Comparison of ENCODE assay signal across 1 cellular context in the genomic region with DNA sequence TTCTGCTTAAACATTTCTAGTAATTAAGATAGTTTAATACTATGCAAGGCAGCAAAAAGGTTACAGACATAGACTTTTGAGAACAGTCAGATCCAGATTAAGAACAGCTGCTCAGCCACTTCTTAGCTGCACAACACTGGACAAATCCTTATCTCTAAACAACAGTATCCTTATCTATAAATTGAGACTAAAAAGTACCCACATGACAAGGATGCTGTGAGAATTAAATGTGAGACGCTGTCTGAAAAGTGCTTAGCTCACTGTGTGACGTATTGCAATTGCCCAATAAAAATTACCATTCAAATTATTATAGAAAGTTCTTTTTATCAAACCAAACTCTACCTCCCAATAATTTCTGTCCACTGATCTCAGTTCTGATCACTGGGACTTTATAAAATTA.
TF ChIP-seq lines count a peak whose summit lies in the region.

No MANE protein-coding gene starts in this region.

TF ChIP-seq in K562, 482 proteins besides CTCF, POLR2A, EP300 and RAD21 (continued from another document and continues in another):
- TF ChIP-seq, protein P1, sequence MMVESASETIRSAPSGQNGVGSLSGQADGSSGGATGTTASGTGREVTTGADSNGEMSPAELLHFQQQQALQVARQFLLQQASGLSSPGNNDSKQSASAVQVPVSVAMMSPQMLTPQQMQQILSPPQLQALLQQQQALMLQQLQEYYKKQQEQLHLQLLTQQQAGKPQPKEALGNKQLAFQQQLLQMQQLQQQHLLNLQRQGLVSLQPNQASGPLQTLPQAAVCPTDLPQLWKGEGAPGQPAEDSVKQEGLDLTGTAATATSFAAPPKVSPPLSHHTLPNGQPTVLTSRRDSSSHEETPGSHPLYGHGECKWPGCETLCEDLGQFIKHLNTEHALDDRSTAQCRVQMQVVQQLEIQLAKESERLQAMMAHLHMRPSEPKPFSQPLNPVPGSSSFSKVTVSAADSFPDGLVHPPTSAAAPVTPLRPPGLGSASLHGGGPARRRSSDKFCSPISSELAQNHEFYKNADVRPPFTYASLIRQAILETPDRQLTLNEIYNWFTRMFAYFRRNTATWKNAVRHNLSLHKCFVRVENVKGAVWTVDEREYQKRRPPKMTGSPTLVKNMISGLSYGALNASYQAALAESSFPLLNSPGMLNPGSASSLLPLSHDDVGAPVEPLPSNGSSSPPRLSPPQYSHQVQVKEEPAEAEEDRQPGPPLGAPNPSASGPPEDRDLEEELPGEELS (CRISPR knock-in tag; IDR thresholded peaks at IDR 0.05; ENCODE audit: borderline replicate concordance), result no peak
- no peak for TF ChIP-seq ASH1L (IDR thresholded peaks at IDR 0.05; ENCODE audit: borderline replicate concordance, low read depth, partially characterized antibody)
- TF ChIP-seq SMARCE1 (IDR thresholded peaks at IDR 0.05), result peak; percentile 67; the same call in 1 of the 2 replicates
- TF ChIP-seq, protein P2, sequence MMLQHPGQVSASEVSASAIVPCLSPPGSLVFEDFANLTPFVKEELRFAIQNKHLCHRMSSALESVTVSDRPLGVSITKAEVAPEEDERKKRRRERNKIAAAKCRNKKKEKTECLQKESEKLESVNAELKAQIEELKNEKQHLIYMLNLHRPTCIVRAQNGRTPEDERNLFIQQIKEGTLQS (IDR thresholded peaks at IDR 0.05), result peak; percentile 32; the same call in 1 of the 2 replicates
- TF ChIP-seq, protein P2 (CRISPR knock-in tag; conservative IDR thresholded peaks at IDR 0.05), result no peak
- 0 out of 2 replicates have a peak, but pooled peaks have one; percentile 19 for TF ChIP-seq ZNF316 (IDR thresholded peaks at IDR 0.05)
- TF ChIP-seq ZNF282 (CRISPR knock-in tag; IDR thresholded peaks at IDR 0.05), result no peak
- peak; percentile 80 for TF ChIP-seq ATF7 (IDR thresholded peaks at IDR 0.05)
- TF ChIP-seq, protein P3, sequence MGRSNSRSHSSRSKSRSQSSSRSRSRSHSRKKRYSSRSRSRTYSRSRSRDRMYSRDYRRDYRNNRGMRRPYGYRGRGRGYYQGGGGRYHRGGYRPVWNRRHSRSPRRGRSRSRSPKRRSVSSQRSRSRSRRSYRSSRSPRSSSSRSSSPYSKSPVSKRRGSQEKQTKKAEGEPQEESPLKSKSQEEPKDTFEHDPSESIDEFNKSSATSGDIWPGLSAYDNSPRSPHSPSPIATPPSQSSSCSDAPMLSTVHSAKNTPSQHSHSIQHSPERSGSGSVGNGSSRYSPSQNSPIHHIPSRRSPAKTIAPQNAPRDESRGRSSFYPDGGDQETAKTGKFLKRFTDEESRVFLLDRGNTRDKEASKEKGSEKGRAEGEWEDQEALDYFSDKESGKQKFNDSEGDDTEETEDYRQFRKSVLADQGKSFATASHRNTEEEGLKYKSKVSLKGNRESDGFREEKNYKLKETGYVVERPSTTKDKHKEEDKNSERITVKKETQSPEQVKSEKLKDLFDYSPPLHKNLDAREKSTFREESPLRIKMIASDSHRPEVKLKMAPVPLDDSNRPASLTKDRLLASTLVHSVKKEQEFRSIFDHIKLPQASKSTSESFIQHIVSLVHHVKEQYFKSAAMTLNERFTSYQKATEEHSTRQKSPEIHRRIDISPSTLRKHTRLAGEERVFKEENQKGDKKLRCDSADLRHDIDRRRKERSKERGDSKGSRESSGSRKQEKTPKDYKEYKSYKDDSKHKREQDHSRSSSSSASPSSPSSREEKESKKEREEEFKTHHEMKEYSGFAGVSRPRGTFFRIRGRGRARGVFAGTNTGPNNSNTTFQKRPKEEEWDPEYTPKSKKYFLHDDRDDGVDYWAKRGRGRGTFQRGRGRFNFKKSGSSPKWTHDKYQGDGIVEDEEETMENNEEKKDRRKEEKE (IDR thresholded peaks at IDR 0.05; ENCODE audit: borderline replicate concordance in 1 of 2, control insufficient read depth in 1 of 2, low read depth in 2 of 2, low read length in 1 of 2), result no peak
- no peak for TF ChIP-seq KLF1 (tag; IDR thresholded peaks at IDR 0.05)
- TF ChIP-seq MTA3 (IDR thresholded peaks at IDR 0.05; ENCODE audit: borderline replicate concordance), result no peak
- TF ChIP-seq RUNX1 (IDR thresholded peaks at IDR 0.05; ENCODE audit: low read depth), result no peak
- peak; percentile 61 for TF ChIP-seq NCOR1 (IDR thresholded peaks at IDR 0.05)
- no peak for TF ChIP-seq MEF2A (IDR thresholded peaks at IDR 0.05; ENCODE audit: control insufficient read depth, low read depth, low read length)
- TF ChIP-seq, protein P4, sequence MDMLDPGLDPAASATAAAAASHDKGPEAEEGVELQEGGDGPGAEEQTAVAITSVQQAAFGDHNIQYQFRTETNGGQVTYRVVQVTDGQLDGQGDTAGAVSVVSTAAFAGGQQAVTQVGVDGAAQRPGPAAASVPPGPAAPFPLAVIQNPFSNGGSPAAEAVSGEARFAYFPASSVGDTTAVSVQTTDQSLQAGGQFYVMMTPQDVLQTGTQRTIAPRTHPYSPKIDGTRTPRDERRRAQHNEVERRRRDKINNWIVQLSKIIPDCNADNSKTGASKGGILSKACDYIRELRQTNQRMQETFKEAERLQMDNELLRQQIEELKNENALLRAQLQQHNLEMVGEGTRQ (CRISPR knock-in tag; IDR thresholded peaks at IDR 0.05), result no peak
- no peak for TF ChIP-seq CXXC5 (CRISPR knock-in tag; IDR thresholded peaks at IDR 0.05)
- TF ChIP-seq RFX7 (CRISPR knock-in tag; IDR thresholded peaks at IDR 0.05), result no peak
- no peak for TF ChIP-seq ZNF431 (CRISPR knock-in tag; IDR thresholded peaks at IDR 0.05)
- TF ChIP-seq HMG20B (CRISPR knock-in tag; IDR thresholded peaks at IDR 0.05), result no peak
- no peak for TF ChIP-seq ZFP1 (CRISPR knock-in tag; IDR thresholded peaks at IDR 0.05)
- TF ChIP-seq, protein P5, sequence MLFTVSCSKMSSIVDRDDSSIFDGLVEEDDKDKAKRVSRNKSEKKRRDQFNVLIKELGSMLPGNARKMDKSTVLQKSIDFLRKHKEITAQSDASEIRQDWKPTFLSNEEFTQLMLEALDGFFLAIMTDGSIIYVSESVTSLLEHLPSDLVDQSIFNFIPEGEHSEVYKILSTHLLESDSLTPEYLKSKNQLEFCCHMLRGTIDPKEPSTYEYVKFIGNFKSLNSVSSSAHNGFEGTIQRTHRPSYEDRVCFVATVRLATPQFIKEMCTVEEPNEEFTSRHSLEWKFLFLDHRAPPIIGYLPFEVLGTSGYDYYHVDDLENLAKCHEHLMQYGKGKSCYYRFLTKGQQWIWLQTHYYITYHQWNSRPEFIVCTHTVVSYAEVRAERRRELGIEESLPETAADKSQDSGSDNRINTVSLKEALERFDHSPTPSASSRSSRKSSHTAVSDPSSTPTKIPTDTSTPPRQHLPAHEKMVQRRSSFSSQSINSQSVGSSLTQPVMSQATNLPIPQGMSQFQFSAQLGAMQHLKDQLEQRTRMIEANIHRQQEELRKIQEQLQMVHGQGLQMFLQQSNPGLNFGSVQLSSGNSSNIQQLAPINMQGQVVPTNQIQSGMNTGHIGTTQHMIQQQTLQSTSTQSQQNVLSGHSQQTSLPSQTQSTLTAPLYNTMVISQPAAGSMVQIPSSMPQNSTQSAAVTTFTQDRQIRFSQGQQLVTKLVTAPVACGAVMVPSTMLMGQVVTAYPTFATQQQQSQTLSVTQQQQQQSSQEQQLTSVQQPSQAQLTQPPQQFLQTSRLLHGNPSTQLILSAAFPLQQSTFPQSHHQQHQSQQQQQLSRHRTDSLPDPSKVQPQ (CRISPR knock-in tag; IDR thresholded peaks at IDR 0.05; ENCODE audit: borderline replicate concordance), result no peak
- TF ChIP-seq KDM5B (IDR thresholded peaks at IDR 0.05; ENCODE audit: insufficient replicate concordance, low read depth, low read length), result no peak
- no peak for TF ChIP-seq ZFP36 (IDR thresholded peaks at IDR 0.05; ENCODE audit: low read depth, low read length, partially characterized antibody)
- no peak for TF ChIP-seq ZNF707 (CRISPR knock-in tag; conservative IDR thresholded peaks at IDR 0.05)
- no peak for TF ChIP-seq SRSF9 (IDR thresholded peaks at IDR 0.05; ENCODE audit: borderline replicate concordance, low read depth, low read length)
- TF ChIP-seq ZBTB17 (CRISPR knock-in tag; IDR thresholded peaks at IDR 0.05), result no peak
- TF ChIP-seq, protein P6, sequence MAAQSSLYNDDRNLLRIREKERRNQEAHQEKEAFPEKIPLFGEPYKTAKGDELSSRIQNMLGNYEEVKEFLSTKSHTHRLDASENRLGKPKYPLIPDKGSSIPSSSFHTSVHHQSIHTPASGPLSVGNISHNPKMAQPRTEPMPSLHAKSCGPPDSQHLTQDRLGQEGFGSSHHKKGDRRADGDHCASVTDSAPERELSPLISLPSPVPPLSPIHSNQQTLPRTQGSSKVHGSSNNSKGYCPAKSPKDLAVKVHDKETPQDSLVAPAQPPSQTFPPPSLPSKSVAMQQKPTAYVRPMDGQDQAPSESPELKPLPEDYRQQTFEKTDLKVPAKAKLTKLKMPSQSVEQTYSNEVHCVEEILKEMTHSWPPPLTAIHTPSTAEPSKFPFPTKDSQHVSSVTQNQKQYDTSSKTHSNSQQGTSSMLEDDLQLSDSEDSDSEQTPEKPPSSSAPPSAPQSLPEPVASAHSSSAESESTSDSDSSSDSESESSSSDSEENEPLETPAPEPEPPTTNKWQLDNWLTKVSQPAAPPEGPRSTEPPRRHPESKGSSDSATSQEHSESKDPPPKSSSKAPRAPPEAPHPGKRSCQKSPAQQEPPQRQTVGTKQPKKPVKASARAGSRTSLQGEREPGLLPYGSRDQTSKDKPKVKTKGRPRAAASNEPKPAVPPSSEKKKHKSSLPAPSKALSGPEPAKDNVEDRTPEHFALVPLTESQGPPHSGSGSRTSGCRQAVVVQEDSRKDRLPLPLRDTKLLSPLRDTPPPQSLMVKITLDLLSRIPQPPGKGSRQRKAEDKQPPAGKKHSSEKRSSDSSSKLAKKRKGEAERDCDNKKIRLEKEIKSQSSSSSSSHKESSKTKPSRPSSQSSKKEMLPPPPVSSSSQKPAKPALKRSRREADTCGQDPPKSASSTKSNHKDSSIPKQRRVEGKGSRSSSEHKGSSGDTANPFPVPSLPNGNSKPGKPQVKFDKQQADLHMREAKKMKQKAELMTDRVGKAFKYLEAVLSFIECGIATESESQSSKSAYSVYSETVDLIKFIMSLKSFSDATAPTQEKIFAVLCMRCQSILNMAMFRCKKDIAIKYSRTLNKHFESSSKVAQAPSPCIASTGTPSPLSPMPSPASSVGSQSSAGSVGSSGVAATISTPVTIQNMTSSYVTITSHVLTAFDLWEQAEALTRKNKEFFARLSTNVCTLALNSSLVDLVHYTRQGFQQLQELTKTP (IDR thresholded peaks at IDR 0.05; ENCODE audit: low read depth in 1 of 2, partially characterized antibody in 2 of 2), result no peak
- no peak for TF ChIP-seq ZNF347 (CRISPR knock-in tag; IDR thresholded peaks at IDR 0.05; ENCODE audit: low read depth)
- TF ChIP-seq, protein P7, sequence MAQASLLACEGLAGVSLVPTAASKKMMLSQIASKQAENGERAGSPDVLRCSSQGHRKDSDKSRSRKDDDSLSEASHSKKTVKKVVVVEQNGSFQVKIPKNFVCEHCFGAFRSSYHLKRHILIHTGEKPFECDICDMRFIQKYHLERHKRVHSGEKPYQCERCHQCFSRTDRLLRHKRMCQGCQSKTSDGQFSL (CRISPR knock-in tag; IDR thresholded peaks at IDR 0.05), result no peak
- TF ChIP-seq, protein P7 (tag; IDR thresholded peaks at IDR 0.05), result no peak
- TF ChIP-seq, protein P8, sequence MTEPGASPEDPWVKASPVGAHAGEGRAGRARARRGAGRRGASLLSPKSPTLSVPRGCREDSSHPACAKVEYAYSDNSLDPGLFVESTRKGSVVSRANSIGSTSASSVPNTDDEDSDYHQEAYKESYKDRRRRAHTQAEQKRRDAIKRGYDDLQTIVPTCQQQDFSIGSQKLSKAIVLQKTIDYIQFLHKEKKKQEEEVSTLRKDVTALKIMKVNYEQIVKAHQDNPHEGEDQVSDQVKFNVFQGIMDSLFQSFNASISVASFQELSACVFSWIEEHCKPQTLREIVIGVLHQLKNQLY (CRISPR knock-in tag; conservative IDR thresholded peaks at IDR 0.05), result no peak
- no peak for TF ChIP-seq RFX5 (IDR thresholded peaks at IDR 0.05; ENCODE audit: low read depth, low read length)
- no peak for TF ChIP-seq ZNF778 (CRISPR knock-in tag; IDR thresholded peaks at IDR 0.05)
- TF ChIP-seq, protein P9, sequence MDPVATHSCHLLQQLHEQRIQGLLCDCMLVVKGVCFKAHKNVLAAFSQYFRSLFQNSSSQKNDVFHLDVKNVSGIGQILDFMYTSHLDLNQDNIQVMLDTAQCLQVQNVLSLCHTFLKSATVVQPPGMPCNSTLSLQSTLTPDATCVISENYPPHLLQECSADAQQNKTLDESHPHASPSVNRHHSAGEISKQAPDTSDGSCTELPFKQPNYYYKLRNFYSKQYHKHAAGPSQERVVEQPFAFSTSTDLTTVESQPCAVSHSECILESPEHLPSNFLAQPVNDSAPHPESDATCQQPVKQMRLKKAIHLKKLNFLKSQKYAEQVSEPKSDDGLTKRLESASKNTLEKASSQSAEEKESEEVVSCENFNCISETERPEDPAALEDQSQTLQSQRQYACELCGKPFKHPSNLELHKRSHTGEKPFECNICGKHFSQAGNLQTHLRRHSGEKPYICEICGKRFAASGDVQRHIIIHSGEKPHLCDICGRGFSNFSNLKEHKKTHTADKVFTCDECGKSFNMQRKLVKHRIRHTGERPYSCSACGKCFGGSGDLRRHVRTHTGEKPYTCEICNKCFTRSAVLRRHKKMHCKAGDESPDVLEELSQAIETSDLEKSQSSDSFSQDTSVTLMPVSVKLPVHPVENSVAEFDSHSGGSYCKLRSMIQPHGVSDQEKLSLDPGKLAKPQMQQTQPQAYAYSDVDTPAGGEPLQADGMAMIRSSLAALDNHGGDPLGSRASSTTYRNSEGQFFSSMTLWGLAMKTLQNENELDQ (CRISPR knock-in tag; IDR thresholded peaks at IDR 0.05; ENCODE audit: borderline replicate concordance), result no peak
- peak; percentile 79 for TF ChIP-seq NFE2 (IDR thresholded peaks at IDR 0.05; ENCODE audit: low read depth)
- TF ChIP-seq, protein P10, sequence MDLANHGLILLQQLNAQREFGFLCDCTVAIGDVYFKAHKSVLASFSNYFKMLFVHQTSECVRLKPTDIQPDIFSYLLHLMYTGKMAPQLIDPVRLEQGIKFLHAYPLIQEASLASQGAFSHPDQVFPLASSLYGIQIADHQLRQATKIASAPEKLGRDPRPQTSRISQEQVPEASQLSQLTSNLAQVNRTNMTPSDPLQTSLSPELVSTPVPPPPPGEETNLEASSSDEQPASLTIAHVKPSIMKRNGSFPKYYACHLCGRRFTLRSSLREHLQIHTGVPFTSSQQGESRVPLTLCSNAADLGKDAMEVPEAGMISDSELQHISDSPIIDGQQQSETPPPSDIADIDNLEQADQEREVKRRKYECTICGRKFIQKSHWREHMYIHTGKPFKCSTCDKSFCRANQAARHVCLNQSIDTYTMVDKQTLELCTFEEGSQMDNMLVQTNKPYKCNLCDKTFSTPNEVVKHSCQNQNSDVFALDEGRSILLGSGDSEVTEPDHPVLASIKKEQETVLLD (IDR thresholded peaks at IDR 0.05), result no peak
- TF ChIP-seq TGIF2 (CRISPR knock-in tag; IDR thresholded peaks at IDR 0.05), result no peak
- no peak for TF ChIP-seq CBX3 (IDR thresholded peaks at IDR 0.05; ENCODE audit: borderline replicate concordance in 1 of 2, low read length in 2 of 2)
- no peak for TF ChIP-seq ELF1 (tag; IDR thresholded peaks at IDR 0.05)
